ENCODE assay signal across 8 cellular contexts in genomic region chr5:442335-443238, GRCh38. TPM values are rescaled to one million over a fixed set of nuclear protein-coding genes. Genes with fewer than 3 reads are reported as not detected.
DNase-seq lines count a peak whose midpoint lies in the region; ATAC-seq and TF ChIP-seq lines count a peak whose summit lies in the region.

Gene EXOC3 (plus strand): TSS chr5:443176. CDS start chr5:446206, 3,030 bp downstream.

- TF ChIP-seq POLR2A in lower leg skin (IDR thresholded peaks at IDR 0.05) = peak in 1 of 2 donors; percentile 10

- no peak for TF ChIP-seq CTCF in lower leg skin (IDR thresholded peaks at IDR 0.05)

- DNase-seq in AML-193 (lab: John Stamatoyannopoulos, UW) (peak; percentile 44 to 49), NCI-H510A (lab: John Stamatoyannopoulos, UW) (peak; percentile 85), dermis microvascular lymphatic vessel endothelial cell (ENCODE audit: low read depth in 2 of 2) (peak in 1 of 2 donors; percentile 73), lower leg skin (ENCODE audit: low spot score in 2 of 2) (peak in 1 of 2 donors; percentile 92)
- DNase-seq in activated CD4-positive, alpha-beta T cell treated with anti-CD3 and anti-CD28 coated beads, Interleukin-2, amount 50 U/mL, for 4 hours = peak; percentile 56 to 63
- peak; percentile 62 to 70 for DNase-seq in stimulated activated CD4-positive, alpha-beta T cell treated with anti-CD3 and anti-CD28 coated beads, Interleukin-4, amount 100 ng/mL, for 48 hours (ENCODE audit: low read depth in 2 of 2)

- 3% methylated on average over 50 to 59 of the region's 73 CpGs for WGBS in lower leg skin, 2 donors

- H3K4me3 ChIP-seq in lower leg skin (ENCODE audit: low read depth, poor library complexity, severe bottlenecking) = peak within 1 kb of the TSS; percentile 63

- intact Hi-C loops in lower leg skin (cut with DNase I; ENCODE audit: low total_unique reads) = no loop called here

- ATAC-seq in GM19025 (IDR thresholded peaks at IDR 0.05; ENCODE audit: low read depth, unreplicated experiment) (peak; percentile 85), HG03196 (IDR thresholded peaks at IDR 0.05; ENCODE audit: unreplicated experiment) (peak; percentile 86)

RNA-seq across cellular contexts. Expression of gene EXOC3, which starts in this region (rescaled TPM):
- 28.6 and 42.9 TPM in 2 replicates for total RNA-seq in dermis microvascular lymphatic vessel endothelial cell
- total RNA-seq in lower leg skin = 10 to 100 TPM; 49.5 to 87.5 (median 59.0) TPM
